Comparison of ENCODE assay signal across 20 cellular contexts in the genomic region with DNA sequence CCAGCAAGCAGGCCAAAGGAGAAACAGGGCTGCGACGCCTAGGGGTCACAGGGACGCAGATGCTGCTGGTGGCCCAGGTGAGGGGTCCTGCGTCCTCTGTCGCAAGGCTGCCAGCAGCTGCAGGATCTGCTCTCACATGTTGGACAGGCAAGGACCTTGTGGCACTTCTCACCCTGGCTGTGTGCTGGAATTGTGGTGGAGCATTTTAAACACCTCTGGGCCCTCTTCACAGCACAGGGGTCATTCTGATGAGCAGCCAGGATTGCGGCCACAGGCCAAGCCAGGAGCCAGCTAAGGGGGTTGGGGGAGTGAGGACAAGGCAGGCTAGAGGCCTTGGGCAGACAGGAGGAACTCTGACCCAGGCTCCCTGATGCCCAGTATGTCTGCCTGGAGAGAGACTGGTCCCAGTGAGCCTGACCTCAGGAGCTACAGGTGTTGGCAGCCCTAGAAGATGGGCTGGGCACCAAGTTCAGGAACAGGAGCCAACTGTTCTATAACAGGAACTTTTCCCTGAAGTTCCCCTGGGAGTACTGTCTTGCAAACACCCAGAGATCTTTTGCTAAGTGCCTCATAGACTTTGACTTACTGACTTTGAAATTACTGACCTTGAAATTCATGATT. TPM values are rescaled to one million over a fixed set of nuclear protein-coding genes. Genes with fewer than 3 reads are reported as not detected.
DNase-seq lines count a peak whose midpoint lies in the region; ATAC-seq and TF ChIP-seq lines count a peak whose summit lies in the region.
"Had no signal": no experiment of that assay in that cellular context is flagged by ENCODE, and none has a peak within 500 bp of the region (broad histone marks: within the 10 kb centered on the region; RNA-seq: fewer than 3 reads in every experiment).

No MANE protein-coding gene starts in this region.

- no peaks in the 10 kb centered on the region for H3K36me3 Mint-ChIP-seq in glutamatergic neuron (ENCODE audit: unreplicated experiment)

- no peaks in the 10 kb centered on the region for H3K9me3 Mint-ChIP-seq in glutamatergic neuron (ENCODE audit: unreplicated experiment)
- H3K9me3 Mint-ChIP-seq: GM23338 had no signal

- H3K4me3 ChIP-seq in left ventricle myocardium inferior = no peak overlapping the region
- H3K4me3 ChIP-seq: GM23338, HAP-1 had no signal

- peak; percentile 56 for ATAC-seq in Right ventricle myocardium inferior
- ATAC-seq: GM23338 had no signal

- H3K4me1 ChIP-seq in left ventricle myocardium inferior = peaks cover 54% of the 10 kb centered on the region
- H3K4me1 ChIP-seq: HAP-1 had no signal

- no peak overlapping the region for H3K4me3 Mint-ChIP-seq in glutamatergic neuron (ENCODE audit: unreplicated experiment)
- H3K4me3 Mint-ChIP-seq: GM23338 had no signal

- DNase-seq in Right ventricle myocardium inferior (ENCODE audit: missing footprints) (no peak), cardiac septum (ENCODE audit: low spot score) (no peak), left ventricle myocardium inferior (no peak), posterior vena cava (ENCODE audit: low spot score) (peak; percentile 64), head of caudate nucleus (no peak), putamen (ENCODE audit: low spot score) (no peak), glutamatergic neuron (no peak)
- DNase-seq: DMS53, EL, GF-D8, KG1, NCI-H1092 treated with DMSO at 0.1 percent for 48 hours, NCI-H146, NCI-H2029, NCI-H2227 treated with DMSO at 0.1 percent for 48 hours, NCI-H510A, NCI-H748 treated with DMSO at 0.1 percent for 48 hours had no signal

- peaks cover 9% of the 10 kb centered on the region for H3K27me3 Mint-ChIP-seq in glutamatergic neuron (ENCODE audit: unreplicated experiment)

- no peak for TF ChIP-seq CTCF in left ventricle myocardium inferior (IDR thresholded peaks at IDR 0.05; ENCODE audit: borderline replicate concordance)
- TF ChIP-seq CTCF in glutamatergic neuron (IDR thresholded peaks at IDR 0.05; ENCODE audit: partially characterized antibody, unreplicated experiment) = no peak

- H3K4me1 Mint-ChIP-seq in glutamatergic neuron (ENCODE audit: low read depth, unreplicated experiment) = no peaks in the 10 kb centered on the region

- H3K9me3 ChIP-seq in left ventricle myocardium inferior (replicated peaks) = no peaks in the 10 kb centered on the region
- H3K9me3 ChIP-seq: HAP-1 had no signal

- intact Hi-C loops in Right ventricle myocardium inferior (cut with DNase I) = no loop called here
- intact Hi-C loops in cardiac septum (cut with DNase I) = no loop called here
- intact Hi-C loops in left ventricle myocardium inferior (cut with micrococcal nuclease) = no loop called here
- intact Hi-C loops in posterior vena cava (cut with DNase I) = no loop called here
- intact Hi-C loops in head of caudate nucleus (cut with DNase I) = no loop called here

- H3K27me3 ChIP-seq in left ventricle myocardium inferior (ENCODE audit: low read depth) = no peaks in the 10 kb centered on the region

- H3K36me3 ChIP-seq in left ventricle myocardium inferior = no peaks in the 10 kb centered on the region
- H3K36me3 ChIP-seq: HAP-1 had no signal

- H3K27ac Mint-ChIP-seq in glutamatergic neuron (ENCODE audit: unreplicated experiment) = no peak overlapping the region
- H3K27ac Mint-ChIP-seq: GM23338 had no signal

- peak overlapping the region; percentile 32 for H3K27ac ChIP-seq in left ventricle myocardium inferior (replicated peaks)

RNA-seq across cellular contexts. Expression of gene EFR3B, which starts 40.2 kb away (rescaled TPM):
- total RNA-seq in Right ventricle myocardium inferior (4.1 TPM), cardiac septum (8.9 TPM), left ventricle myocardium inferior (8.7 TPM), posterior vena cava (1 to 10 TPM; 1.7 TPM), glutamatergic neuron (ENCODE audit: unreplicated experiment) (22.9 TPM)
- total RNA-seq: OCI-LY7 had no signal
